In the genomic region with DNA sequence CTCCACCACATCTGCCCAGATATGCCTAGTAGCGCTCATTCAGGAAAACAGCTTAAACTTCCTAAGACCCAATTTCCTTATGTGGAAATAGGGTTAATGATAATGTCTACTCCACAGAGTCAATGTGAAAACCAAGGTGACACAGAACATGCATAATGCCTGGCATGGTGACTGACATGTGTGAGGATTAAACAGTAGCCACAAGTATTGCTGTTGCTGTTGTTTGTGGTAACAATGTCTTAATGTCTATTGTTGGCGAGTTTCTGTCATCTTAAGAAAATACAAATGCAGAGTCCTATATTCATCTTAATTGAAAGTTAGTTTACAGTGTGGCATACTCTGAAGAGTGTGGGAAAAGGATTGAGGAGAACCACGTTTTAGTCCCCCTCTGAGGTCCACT, we compare ENCODE assay signal across 21 cellular contexts.
"Had no signal": no experiment of that assay in that cellular context is flagged by ENCODE, and none has a peak within 500 bp of the region (broad histone marks: within the 10 kb centered on the region; RNA-seq: fewer than 3 reads in every experiment).

No MANE protein-coding gene starts in this region.

- H3K27me3 Mint-ChIP-seq: stimulated activated naive B cell treated with anti-CD40 and anti-IgM and Interleukin-4, amounts not matched to agents 10 μg/mL and 1 μg/mL and 100 μg/mL, for 72 hours had no signal

- H3K4me3 Mint-ChIP-seq: naive thymus-derived CD4-positive, alpha-beta T cell; natural killer cell; nephron; neural crest cell; stimulated activated effector memory CD8-positive, alpha-beta T cell treated with anti-CD3 and anti-CD28 coated beads, Interleukin-12 subunit alpha, Interleukin-12 subunit beta, amount 100 ng/mL, for 72 hours; stimulated activated naive B cell treated with anti-CD40 and anti-IgM and Interleukin-4, amounts not matched to agents 10 μg/mL and 1 μg/mL and 100 μg/mL, for 72 hours; stimulated activated naive CD8-positive, alpha-beta T cell treated with anti-CD3 and anti-CD28 coated beads, Interleukin-15, Interleukin-2, amounts not matched to agents 100 ng/mL and 50 ng/mL, for 24 hours had no signal

- H3K36me3 Mint-ChIP-seq: natural killer cell; stimulated activated effector memory CD8-positive, alpha-beta T cell treated with anti-CD3 and anti-CD28 coated beads, Interleukin-12 subunit alpha, Interleukin-12 subunit beta, amount 100 ng/mL, for 72 hours; stimulated activated naive B cell treated with anti-CD40 and anti-IgM and Interleukin-4, amounts not matched to agents 10 μg/mL and 1 μg/mL and 100 μg/mL, for 72 hours had no signal

- ATAC-seq: naive thymus-derived CD4-positive, alpha-beta T cell; natural killer cell; pancreas; right cardiac atrium; right lobe of liver; stimulated activated effector memory CD8-positive, alpha-beta T cell treated with anti-CD3 and anti-CD28 coated beads, Interleukin-12 subunit alpha, Interleukin-12 subunit beta, amount 100 ng/mL, for 72 hours; stimulated activated naive B cell treated with anti-CD40 and anti-IgM and Interleukin-4, amounts not matched to agents 10 μg/mL and 1 μg/mL and 100 μg/mL, for 72 hours had no signal

- H3K27ac Mint-ChIP-seq: naive thymus-derived CD4-positive, alpha-beta T cell; natural killer cell; nephron; stimulated activated effector memory CD8-positive, alpha-beta T cell treated with anti-CD3 and anti-CD28 coated beads, Interleukin-12 subunit alpha, Interleukin-12 subunit beta, amount 100 ng/mL, for 72 hours; stimulated activated naive B cell treated with anti-CD40 and anti-IgM and Interleukin-4, amounts not matched to agents 10 μg/mL and 1 μg/mL and 100 μg/mL, for 72 hours; stimulated activated naive CD8-positive, alpha-beta T cell treated with anti-CD3 and anti-CD28 coated beads, Interleukin-15, Interleukin-2, amounts not matched to agents 100 ng/mL and 50 ng/mL, for 24 hours had no signal

- H3K4me1 Mint-ChIP-seq: naive thymus-derived CD4-positive, alpha-beta T cell; natural killer cell; nephron; neural crest cell; stimulated activated effector memory CD8-positive, alpha-beta T cell treated with anti-CD3 and anti-CD28 coated beads, Interleukin-12 subunit alpha, Interleukin-12 subunit beta, amount 100 ng/mL, for 72 hours; stimulated activated naive B cell treated with anti-CD40 and anti-IgM and Interleukin-4, amounts not matched to agents 10 μg/mL and 1 μg/mL and 100 μg/mL, for 72 hours had no signal

- DNase-seq: naive thymus-derived CD4-positive, alpha-beta T cell; natural killer cell; nucleus accumbens; pancreas; right cardiac atrium; right lobe of liver; sigmoid colon; stimulated activated CD4-positive, alpha-beta T cell treated with anti-CD3 and anti-CD28 coated beads, Interleukin-15, amount 100 ng/mL, for 24 hours; stimulated activated CD4-positive, alpha-beta T cell treated with anti-CD3 and anti-CD28 coated beads, Interleukin-2, amount 100 ng/mL, for 24 hours; stimulated activated CD4-positive, alpha-beta T cell treated with anti-CD3 and anti-CD28 coated beads, Interleukin-2, amount 100 ng/mL, for 48 hours; stimulated activated CD4-positive, alpha-beta T cell treated with anti-CD3 and anti-CD28 coated beads, Interleukin-4, amount 100 ng/mL, for 24 hours; stimulated activated naive B cell treated with anti-CD40 and anti-IgM and Interleukin-4, amounts not matched to agents 10 μg/mL and 1 μg/mL and 100 μg/mL, for 72 hours; stimulated activated naive CD4-positive, alpha-beta T cell treated with Interleukin-2 at 50 U/mL for 16 hours; stomach; thyroid gland; trophoblast cell; upper lobe of left lung had no signal

- H3K9me3 Mint-ChIP-seq: nephron; stimulated activated effector memory CD8-positive, alpha-beta T cell treated with anti-CD3 and anti-CD28 coated beads, Interleukin-12 subunit alpha, Interleukin-12 subunit beta, amount 100 ng/mL, for 72 hours had no signal
